Comparison of ENCODE assay signal across 13 cellular contexts in the genomic region with DNA sequence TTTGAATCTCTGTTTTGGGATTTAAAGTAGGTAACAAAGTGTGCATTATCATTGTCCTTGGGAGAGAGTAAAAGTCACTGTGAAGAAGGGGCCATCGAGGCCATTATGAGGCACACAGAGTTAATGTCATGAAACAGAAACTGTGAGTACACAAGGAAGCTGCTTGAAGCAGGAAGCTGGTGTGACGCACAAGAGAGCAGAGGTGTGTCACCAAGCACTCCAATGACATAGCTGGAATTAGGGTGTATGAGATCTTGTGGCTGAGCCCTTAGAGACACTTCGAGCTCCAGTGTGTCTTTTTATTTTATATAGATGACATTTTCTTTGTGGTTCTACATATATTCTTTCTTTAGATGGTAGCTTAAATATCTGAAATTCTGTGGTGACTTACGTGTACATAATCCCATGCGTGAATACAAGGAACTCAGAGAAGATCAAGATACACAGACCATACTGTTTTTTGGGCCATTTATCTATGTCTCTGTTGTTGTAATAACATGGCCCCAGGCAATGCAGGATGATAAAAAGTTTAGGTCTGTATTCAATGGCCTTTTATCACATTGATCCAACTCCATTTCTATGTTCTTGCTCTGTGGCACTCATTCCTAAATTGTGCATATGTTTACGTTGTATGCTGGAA.
"Had no signal": no experiment of that assay in that cellular context is flagged by ENCODE, and none has a peak within 500 bp of the region (broad histone marks: within the 10 kb centered on the region; RNA-seq: fewer than 3 reads in every experiment).

No MANE protein-coding gene starts in this region.

- H3K36me3 ChIP-seq: brain microvascular endothelial cell, uterus had no signal

- ATAC-seq: left lobe of liver; mucosa of descending colon; naive thymus-derived CD4-positive, alpha-beta T cell had no signal

- H3K27ac ChIP-seq: brain microvascular endothelial cell, uterus had no signal

- H3K9me3 ChIP-seq: uterus had no signal

- H3K27me3 ChIP-seq: brain microvascular endothelial cell, uterus had no signal

- H3K4me3 ChIP-seq: mucosa of descending colon, uterus had no signal

- H3K4me1 ChIP-seq: uterus had no signal

- DNase-seq: activated CD4-positive, CD25-positive, alpha-beta regulatory T cell treated with anti-CD3 and anti-CD28 coated beads, Interleukin-2, amount 50 U/mL, for 72 hours; activated naive CD4-positive, alpha-beta T cell; activated naive CD8-positive, alpha-beta T cell treated with anti-CD3 and anti-CD28 coated beads, Interleukin-2, amount 10 ng/mL, durations not matched to agents 7 days and 5 days; activated T-cell treated with anti-CD3 and anti-CD28 coated beads for 4 hours; anterior cingulate cortex; brain microvascular endothelial cell; erythroblast; islet precursor cell; mucosa of descending colon; naive thymus-derived CD4-positive, alpha-beta T cell; stimulated activated CD4-positive, alpha-beta T cell treated with anti-CD3 and anti-CD28 coated beads, Interleukin-12 subunit alpha, Interleukin-12 subunit beta, amount 100 ng/mL, for 4 hours; uterus had no signal
